12 cellular contexts compared by ENCODE assay signal in genomic region chr21:33586927-33587326, GRCh38. TPM values are rescaled to one million over a fixed set of nuclear protein-coding genes. Genes with fewer than 3 reads are reported as not detected.
A peak's percentile ranks its signal among the peaks of the same experiment; 100 is the strongest.
DNase-seq lines count a peak whose midpoint lies in the region; ATAC-seq and TF ChIP-seq lines count a peak whose summit lies in the region.
"Had no signal": no experiment of that assay in that cellular context is flagged by ENCODE, and none has a peak within 500 bp of the region (broad histone marks: within the 10 kb centered on the region; RNA-seq: fewer than 3 reads in every experiment).

No MANE protein-coding gene starts in this region.

- no peak for DNase-seq in CD8-positive, alpha-beta T cell
- DNase-seq in HFF-Myc (ENCODE audit: extremely low read depth, low read depth) = no peak
- no peak for DNase-seq in naive thymus-derived CD4-positive, alpha-beta T cell
- no peak for DNase-seq in D341Med (ENCODE audit: low spot score)
- DNase-seq: central memory CD4-positive, alpha-beta T cell; head of caudate nucleus; KBM-7; NCI-H524 treated with DMSO at 0.1 percent for 48 hours had no signal

- no peaks in the 10 kb centered on the region for H3K9me3 Mint-ChIP-seq in CD8-positive, alpha-beta T cell
- no peaks in the 10 kb centered on the region for H3K9me3 Mint-ChIP-seq in activated T-helper 17 cell treated with anti-CD3 and anti-CD28 coated beads, Interleukin-2, amount 50 U/mL, for 72 hours
- H3K9me3 Mint-ChIP-seq in naive thymus-derived CD4-positive, alpha-beta T cell = no peaks in the 10 kb centered on the region

- TF ChIP-seq CTCF in CD8-positive, alpha-beta T cell (IDR thresholded peaks at IDR 0.05) = no peak
- no peak for TF ChIP-seq CTCF in HFF-Myc (IDR thresholded peaks at IDR 0.05; ENCODE audit: low read depth, low read length, missing control alignments)

- H3K36me3 Mint-ChIP-seq in CD8-positive, alpha-beta T cell = peaks cover 6% of the 10 kb centered on the region
- H3K36me3 Mint-ChIP-seq in activated T-helper 17 cell treated with anti-CD3 and anti-CD28 coated beads, Interleukin-2, amount 50 U/mL, for 72 hours (ENCODE audit: low read depth) = peaks cover 47% of the 10 kb centered on the region
- peaks cover 0 to 7% (median 0%) of the 10 kb centered on the region in 5 donors for H3K36me3 Mint-ChIP-seq in naive thymus-derived CD4-positive, alpha-beta T cell

- no peaks in the 10 kb centered on the region for H3K27me3 Mint-ChIP-seq in CD8-positive, alpha-beta T cell (ENCODE audit: low read depth)
- H3K27me3 Mint-ChIP-seq in activated T-helper 17 cell treated with anti-CD3 and anti-CD28 coated beads, Interleukin-2, amount 50 U/mL, for 72 hours = no peaks in the 10 kb centered on the region
- peaks cover 0 to 1% (median 0%) of the 10 kb centered on the region in 5 donors for H3K27me3 Mint-ChIP-seq in naive thymus-derived CD4-positive, alpha-beta T cell

- peaks cover 16% of the 10 kb centered on the region for H3K4me1 Mint-ChIP-seq in CD8-positive, alpha-beta T cell (ENCODE audit: low read depth)
- peaks cover 11% of the 10 kb centered on the region for H3K4me1 Mint-ChIP-seq in activated T-helper 17 cell treated with anti-CD3 and anti-CD28 coated beads, Interleukin-2, amount 50 U/mL, for 72 hours
- peaks cover 0 to 31% (median 20%) of the 10 kb centered on the region in 7 donors for H3K4me1 Mint-ChIP-seq in naive thymus-derived CD4-positive, alpha-beta T cell

- no peak for ATAC-seq in CD8-positive, alpha-beta T cell
- ATAC-seq in activated T-helper 17 cell treated with anti-CD3 and anti-CD28 coated beads, Interleukin-2, amount 50 U/mL, for 72 hours (replicated peaks) = no peak
- no peak for ATAC-seq in naive thymus-derived CD4-positive, alpha-beta T cell
- ATAC-seq in GM18909 (IDR thresholded peaks at IDR 0.05; ENCODE audit: poor library complexity, unreplicated experiment) (no peak), GM18520 (IDR thresholded peaks at IDR 0.05; ENCODE audit: unreplicated experiment) (no peak), GM19455 (IDR thresholded peaks at IDR 0.05; ENCODE audit: unreplicated experiment) (no peak)

- no peaks in the 10 kb centered on the region for H3K9me3 ChIP-seq in CD8-positive, alpha-beta T cell (ENCODE audit: low read length)
- no peaks in the 10 kb centered on the region for H3K9me3 ChIP-seq in naive thymus-derived CD4-positive, alpha-beta T cell (ENCODE audit: control insufficient read depth in 2 of 3, low read length in 3 of 3)

- peak overlapping the region; percentile 53 for H3K4me3 Mint-ChIP-seq in CD8-positive, alpha-beta T cell
- H3K4me3 Mint-ChIP-seq in activated T-helper 17 cell treated with anti-CD3 and anti-CD28 coated beads, Interleukin-2, amount 50 U/mL, for 72 hours = peak overlapping the region; percentile 93
- peak overlapping the region in 9 of 10 donors; percentile 47 to 90 (median 69) for H3K4me3 Mint-ChIP-seq in naive thymus-derived CD4-positive, alpha-beta T cell

- CTCF ChIA-PET in CD8-positive, alpha-beta T cell (lab: Charles Lee) = no interaction called here
- CTCF ChIA-PET in naive thymus-derived CD4-positive, alpha-beta T cell (lab: Charles Lee) = no interaction called here

- no peak overlapping the region for H3K4me3 ChIP-seq in CD8-positive, alpha-beta T cell (ENCODE audit: low read depth, low read length)
- peak overlapping the region; percentile 72 for H3K4me3 ChIP-seq in HFF-Myc (replicated peaks; ENCODE audit: low read depth, low read length)
- no peak overlapping the region for H3K4me3 ChIP-seq in naive thymus-derived CD4-positive, alpha-beta T cell (ENCODE audit: low read length)

- no peak overlapping the region for H3K27ac Mint-ChIP-seq in CD8-positive, alpha-beta T cell
- no peak overlapping the region for H3K27ac Mint-ChIP-seq in activated T-helper 17 cell treated with anti-CD3 and anti-CD28 coated beads, Interleukin-2, amount 50 U/mL, for 72 hours
- H3K27ac Mint-ChIP-seq in naive thymus-derived CD4-positive, alpha-beta T cell = peak overlapping the region in 2 of 9 donors; percentile 29 to 62

- no peaks in the 10 kb centered on the region for H3K36me3 ChIP-seq in CD8-positive, alpha-beta T cell (ENCODE audit: insufficient read depth, low read length)
- H3K36me3 ChIP-seq in naive thymus-derived CD4-positive, alpha-beta T cell (ENCODE audit: control insufficient read depth in 2 of 3, insufficient read depth in 3 of 3, low read length in 3 of 3) = peaks cover 0 to 3% (median 0%) of the 10 kb centered on the region in 3 experiments

- peaks cover 14% of the 10 kb centered on the region for H3K4me1 ChIP-seq in CD8-positive, alpha-beta T cell (ENCODE audit: insufficient read depth, low read length)
- peaks cover 5% of the 10 kb centered on the region in 2 donors for H3K4me1 ChIP-seq in naive thymus-derived CD4-positive, alpha-beta T cell (ENCODE audit: control insufficient read depth in 2 of 2, insufficient read depth in 2 of 2, low read length in 2 of 2)

- H3K27ac ChIP-seq in CD8-positive, alpha-beta T cell (ENCODE audit: low read depth, low read length) = no peak overlapping the region
- no peak overlapping the region for H3K27ac ChIP-seq in naive thymus-derived CD4-positive, alpha-beta T cell (ENCODE audit: low read depth, low read length)

- POLR2A ChIA-PET in CD8-positive, alpha-beta T cell (lab: Charles Lee) = no interaction called here
- POLR2A ChIA-PET in naive thymus-derived CD4-positive, alpha-beta T cell (lab: Charles Lee) = no interaction called here

- no peaks in the 10 kb centered on the region for H3K27me3 ChIP-seq in CD8-positive, alpha-beta T cell (ENCODE audit: insufficient read depth, low read length)
- H3K27me3 ChIP-seq in naive thymus-derived CD4-positive, alpha-beta T cell (ENCODE audit: control insufficient read depth in 2 of 2, insufficient read depth in 2 of 2, low read length in 2 of 2) = no peaks in the 10 kb centered on the region

- intact Hi-C loops in CD8-positive, alpha-beta T cell (cut with DNase I, micrococcal nuclease) = loop anchor here in 1 of 2 experiments (5.0 kb wide), 1 partner anchor 110 kb away; the partner anchor contains the start of gene TMEM50B
- intact Hi-C loops in naive thymus-derived CD4-positive, alpha-beta T cell (cut with micrococcal nuclease) = loop anchor here in 1 of 2 donors (5.0 kb wide), 1 partner anchor 1195 kb away; the partner anchor contains the start of gene URB1

RNA-seq across cellular contexts. Expression of gene DONSON, which starts 1.6 kb away (rescaled TPM):
- total RNA-seq in CD8-positive, alpha-beta T cell = 10 to 100 TPM; 11.0 to 11.9 TPM
- total RNA-seq in activated T-helper 17 cell treated with anti-CD3 and anti-CD28 coated beads, Interleukin-2, amount 50 U/mL, for 72 hours = 10 to 100 TPM; 39.8 to 43.0 TPM
- 10 to 100 TPM in 3 of 5 experiments, 1 to 10 TPM in 2; 8.9 to 30.8 (median 10.7) TPM for total RNA-seq in naive thymus-derived CD4-positive, alpha-beta T cell
- 1 to 10 TPM; 4.2 to 4.4 TPM for polyA plus RNA-seq in naive thymus-derived CD4-positive, alpha-beta T cell

RNA-seq across cellular contexts. Expression of gene SON, which starts 44.1 kb away (rescaled TPM):
- 100 to 1,000 TPM; 418 to 422 TPM for total RNA-seq in CD8-positive, alpha-beta T cell
- total RNA-seq in activated T-helper 17 cell treated with anti-CD3 and anti-CD28 coated beads, Interleukin-2, amount 50 U/mL, for 72 hours = 100 to 1,000 TPM; 242 to 282 TPM
- total RNA-seq in naive thymus-derived CD4-positive, alpha-beta T cell = 100 to 1,000 TPM; 337 to 497 (median 431) TPM
- 100 to 1,000 TPM; 481 to 546 TPM for polyA plus RNA-seq in naive thymus-derived CD4-positive, alpha-beta T cell

RNA-seq across cellular contexts. Expression of gene GART, which starts 45.0 kb away (rescaled TPM):
- 10 to 100 TPM; 17.6 to 23.5 TPM for total RNA-seq in CD8-positive, alpha-beta T cell
- total RNA-seq in activated T-helper 17 cell treated with anti-CD3 and anti-CD28 coated beads, Interleukin-2, amount 50 U/mL, for 72 hours = 100 to 1,000 TPM in 1 of 2 donors, 10 to 100 TPM in 1; 91.9 to 196 TPM
- 10 to 100 TPM; 38.3 to 98.8 (median 71.9) TPM for total RNA-seq in naive thymus-derived CD4-positive, alpha-beta T cell
- 10 to 100 TPM; 37.3 to 56.4 TPM for polyA plus RNA-seq in naive thymus-derived CD4-positive, alpha-beta T cell

RNA-seq across cellular contexts. Expression of gene CRYZL1, which starts 54.6 kb away (rescaled TPM):
- 10 to 100 TPM; 19.9 to 21.8 TPM for total RNA-seq in CD8-positive, alpha-beta T cell
- 10 to 100 TPM; 29.5 to 52.8 TPM for total RNA-seq in activated T-helper 17 cell treated with anti-CD3 and anti-CD28 coated beads, Interleukin-2, amount 50 U/mL, for 72 hours
- total RNA-seq in naive thymus-derived CD4-positive, alpha-beta T cell = 10 to 100 TPM; 34.6 to 75.5 (median 40.4) TPM
- 10 to 100 TPM; 33.0 to 43.0 TPM for polyA plus RNA-seq in naive thymus-derived CD4-positive, alpha-beta T cell

RNA-seq across cellular contexts. Expression of gene ITSN1, which starts 55.4 kb away (rescaled TPM):
- 1 to 10 TPM; 1.7 to 2.2 TPM for total RNA-seq in CD8-positive, alpha-beta T cell
- 1 to 10 TPM; 3.8 to 4.3 TPM for total RNA-seq in activated T-helper 17 cell treated with anti-CD3 and anti-CD28 coated beads, Interleukin-2, amount 50 U/mL, for 72 hours
- 1 to 10 TPM; 1.8 to 8.6 (median 3.5) TPM for total RNA-seq in naive thymus-derived CD4-positive, alpha-beta T cell
- polyA plus RNA-seq in naive thymus-derived CD4-positive, alpha-beta T cell = 1 to 10 TPM; 1.2 to 1.8 TPM
